Comparison of ENCODE assay signal across 17 cellular contexts in the genomic region with DNA sequence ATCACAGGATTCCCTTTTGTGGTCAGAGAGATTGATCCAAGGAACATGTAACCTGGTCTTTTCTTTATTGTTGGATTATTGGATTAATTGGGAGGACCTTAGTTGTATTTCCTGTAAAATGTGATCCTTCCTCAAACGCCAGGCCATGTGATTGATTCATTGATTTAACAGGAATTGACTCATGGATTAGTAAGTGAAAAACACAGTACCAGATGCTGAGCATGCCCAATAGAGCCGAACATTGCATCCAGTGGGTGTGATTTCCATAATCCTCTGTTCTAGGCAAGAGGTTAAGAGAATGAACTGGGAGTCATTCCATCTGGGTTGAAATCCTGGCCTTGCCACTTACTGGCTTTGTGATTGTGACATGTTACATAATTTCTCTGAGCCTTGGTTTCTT.
"Had no signal": no experiment of that assay in that cellular context is flagged by ENCODE, and none has a peak within 500 bp of the region (broad histone marks: within the 10 kb centered on the region; RNA-seq: fewer than 3 reads in every experiment).

No MANE protein-coding gene starts in this region.

- H3K9me3 Mint-ChIP-seq: activated naive CD4-positive, alpha-beta T cell treated with anti-CD3 and anti-CD28 coated beads, Interleukin-2, amount 50 U/mL, for 24 hours; effector memory CD8-positive, alpha-beta T cell had no signal

- DNase-seq: activated CD4-positive, alpha-beta T cell treated with anti-CD3 and anti-CD28 coated beads, Interleukin-2, amount 50 U/mL, for 4 hours; activated gamma-delta T cell; adrenal gland; effector memory CD8-positive, alpha-beta T cell; mesenchymal stem cell; naive thymus-derived CD4-positive, alpha-beta T cell; ovary; right lobe of liver; stimulated activated CD4-positive, alpha-beta T cell treated with anti-CD3 and anti-CD28 coated beads, Interleukin-4, amount 100 ng/mL, for 1 hour; stomach; testis; upper lobe of left lung had no signal

- H3K9me3 ChIP-seq: adrenal gland, breast epithelium, ovary, right lobe of liver, stomach, testis, upper lobe of left lung had no signal

- H2AFZ ChIP-seq: hepatocyte had no signal

- H3K4me2 ChIP-seq: hepatocyte, smooth muscle cell had no signal

- H3K27ac Mint-ChIP-seq: activated naive CD4-positive, alpha-beta T cell treated with anti-CD3 and anti-CD28 coated beads, Interleukin-2, amount 50 U/mL, for 24 hours; effector memory CD8-positive, alpha-beta T cell; naive thymus-derived CD4-positive, alpha-beta T cell had no signal

- ATAC-seq: effector memory CD8-positive, alpha-beta T cell; naive thymus-derived CD4-positive, alpha-beta T cell; right lobe of liver had no signal

- H3K27me3 Mint-ChIP-seq: activated naive CD4-positive, alpha-beta T cell treated with anti-CD3 and anti-CD28 coated beads, Interleukin-2, amount 50 U/mL, for 24 hours; effector memory CD8-positive, alpha-beta T cell; naive thymus-derived CD4-positive, alpha-beta T cell had no signal

- H3K4me3 ChIP-seq: adrenal gland, breast epithelium, hepatocyte, ovary, right lobe of liver, smooth muscle cell, stomach, testis, upper lobe of left lung had no signal

- H3K4me3 Mint-ChIP-seq: activated naive CD4-positive, alpha-beta T cell treated with anti-CD3 and anti-CD28 coated beads, Interleukin-2, amount 50 U/mL, for 24 hours; effector memory CD8-positive, alpha-beta T cell; naive thymus-derived CD4-positive, alpha-beta T cell had no signal

- H3K4me1 ChIP-seq: adrenal gland, breast epithelium, right lobe of liver, stomach, testis, upper lobe of left lung had no signal

- H3K36me3 Mint-ChIP-seq: activated naive CD4-positive, alpha-beta T cell treated with anti-CD3 and anti-CD28 coated beads, Interleukin-2, amount 50 U/mL, for 24 hours; naive thymus-derived CD4-positive, alpha-beta T cell had no signal

- H3K36me3 ChIP-seq: adrenal gland, breast epithelium, ovary, right lobe of liver, stomach, upper lobe of left lung had no signal

- H3K27me3 ChIP-seq: adrenal gland, breast epithelium, hepatocyte, right lobe of liver, stomach, testis, upper lobe of left lung had no signal

- H3K4me1 Mint-ChIP-seq: activated naive CD4-positive, alpha-beta T cell treated with anti-CD3 and anti-CD28 coated beads, Interleukin-2, amount 50 U/mL, for 24 hours; naive thymus-derived CD4-positive, alpha-beta T cell had no signal

- H3K79me2 ChIP-seq: hepatocyte had no signal

- H3K27ac ChIP-seq: adrenal gland, breast epithelium, epithelial cell of prostate, hepatocyte, ovary, right lobe of liver, stomach, testis, upper lobe of left lung had no signal
